Comparison of ENCODE assay signal across 20 cellular contexts in genomic region chr5:169860585-169860984, GRCh38.
DNase-seq lines count a peak whose midpoint lies in the region; ATAC-seq lines count a peak whose summit lies in the region.
"Had no signal": no experiment of that assay in that cellular context is flagged by ENCODE, and none has a peak within 500 bp of the region (broad histone marks: within the 10 kb centered on the region; RNA-seq: fewer than 3 reads in every experiment).

No MANE protein-coding gene starts in this region.

- no peak overlapping the region for H3K4me3 ChIP-seq in CD4-positive, CD25-positive, alpha-beta regulatory T cell (ENCODE audit: low read depth, low read length)
- H3K4me3 ChIP-seq: sigmoid colon, SJCRH30, uterus had no signal

- H3K4me1 ChIP-seq in CD4-positive, CD25-positive, alpha-beta regulatory T cell (ENCODE audit: control insufficient read depth, insufficient read depth, low read length, poor library complexity, severe bottlenecking), result no peaks in the 10 kb centered on the region
- H3K4me1 ChIP-seq: foreskin keratinocyte, sigmoid colon, SJCRH30, uterus had no signal

- no peaks in the 10 kb centered on the region for H3K9me3 Mint-ChIP-seq in CD4-positive, CD25-positive, alpha-beta regulatory T cell
- peaks cover 2% of the 10 kb centered on the region for H3K9me3 Mint-ChIP-seq in activated T-helper 2 cell treated with anti-CD3 and anti-CD28 coated beads, Interferon-gamma antibody, Interleukin-2, Interleukin-4, amounts not matched to agents 10 μg/mL and 5 μg/mL and 100 μg/mL, durations not matched to agents 14 hours and 24 hours and 36 hours
- H3K9me3 Mint-ChIP-seq: CD8-positive, alpha-beta T cell had no signal

- ATAC-seq in CD4-positive, CD25-positive, alpha-beta regulatory T cell (ENCODE audit: low read depth in 2 of 2), result no peak
- ATAC-seq in GM18861 (IDR thresholded peaks at IDR 0.05; ENCODE audit: unreplicated experiment) (peak; percentile 62), HG02870 (IDR thresholded peaks at IDR 0.05; ENCODE audit: unreplicated experiment) (peak; percentile 62)
- ATAC-seq: activated naive CD4-positive, alpha-beta T cell treated with anti-CD3 and anti-CD28 coated beads, Interleukin-2, amount 50 U/mL, for 72 hours; CD8-positive, alpha-beta T cell; foreskin keratinocyte; HCT116 had no signal

- H3K36me3 ChIP-seq in CD4-positive, CD25-positive, alpha-beta regulatory T cell (ENCODE audit: control insufficient read depth, insufficient read depth, low read length), result peaks cover 21% of the 10 kb centered on the region
- H3K36me3 ChIP-seq: sigmoid colon, SJCRH30, uterus had no signal

- no peak overlapping the region for H3K4me3 Mint-ChIP-seq in CD4-positive, CD25-positive, alpha-beta regulatory T cell
- H3K4me3 Mint-ChIP-seq in activated T-helper 2 cell treated with anti-CD3 and anti-CD28 coated beads, Interferon-gamma antibody, Interleukin-2, Interleukin-4, amounts not matched to agents 10 μg/mL and 5 μg/mL and 100 μg/mL, durations not matched to agents 14 hours and 24 hours and 36 hours (ENCODE audit: low read depth), result no peak overlapping the region
- H3K4me3 Mint-ChIP-seq: CD8-positive, alpha-beta T cell had no signal

- no peaks in the 10 kb centered on the region for H3K9me3 ChIP-seq in CD4-positive, CD25-positive, alpha-beta regulatory T cell (ENCODE audit: control insufficient read depth in 2 of 2, low read length in 2 of 2)
- H3K9me3 ChIP-seq: sigmoid colon, SJCRH30, uterus had no signal

- intact Hi-C loops in activated T-helper 2 cell treated with anti-CD3 and anti-CD28 coated beads, Interferon-gamma antibody, Interleukin-2, Interleukin-4, amounts not matched to agents 10 μg/mL and 5 μg/mL and 100 μg/mL, durations not matched to agents 14 hours and 24 hours and 36 hours (cut with micrococcal nuclease), result no loop called here

- peaks cover 43% of the 10 kb centered on the region for H3K36me3 Mint-ChIP-seq in CD4-positive, CD25-positive, alpha-beta regulatory T cell
- peaks cover 36% of the 10 kb centered on the region for H3K36me3 Mint-ChIP-seq in activated T-helper 2 cell treated with anti-CD3 and anti-CD28 coated beads, Interferon-gamma antibody, Interleukin-2, Interleukin-4, amounts not matched to agents 10 μg/mL and 5 μg/mL and 100 μg/mL, durations not matched to agents 14 hours and 24 hours and 36 hours (ENCODE audit: low read depth)

- DNase-seq in CD4-positive, CD25-positive, alpha-beta regulatory T cell, result no peak
- no peak for DNase-seq in activated T-helper 2 cell treated with anti-CD3 and anti-CD28 coated beads, Interferon-gamma antibody, Interleukin-2, Interleukin-4, amounts not matched to agents 10 μg/mL and 5 μg/mL and 100 μg/mL, durations not matched to agents 14 hours and 24 hours and 36 hours (ENCODE audit: low spot score)
- DNase-seq in NCI-H82 (lab: John Stamatoyannopoulos, UW) (no peak), putamen (ENCODE audit: low spot score) (no peak), SHP77 (lab: John Stamatoyannopoulos, UW) (no peak)
- DNase-seq in stimulated activated CD4-positive, alpha-beta T cell treated with anti-CD3 and anti-CD28 coated beads, Interleukin-12 subunit alpha, Interleukin-12 subunit beta, amount 100 ng/mL, for 4 hours, result no peak
- DNase-seq: activated CD4-positive, CD25-positive, alpha-beta regulatory T cell; activated CD8-positive, alpha-beta memory T cell treated with anti-CD3 and anti-CD28 coated beads, Interleukin-2, amount 50 U/mL, for 48 hours; CD8-positive, alpha-beta T cell; foreskin keratinocyte; NCI-H2029 treated with DMSO at 0.1 percent for 48 hours; NCI-H510A; sigmoid colon; SJCRH30; stimulated activated CD4-positive, alpha-beta T cell treated with anti-CD3 and anti-CD28 coated beads, Interleukin-2, amount 100 ng/mL, for 24 hours; uterus had no signal

- H3K27me3 Mint-ChIP-seq in CD4-positive, CD25-positive, alpha-beta regulatory T cell, result no peaks in the 10 kb centered on the region
- no peaks in the 10 kb centered on the region for H3K27me3 Mint-ChIP-seq in activated T-helper 2 cell treated with anti-CD3 and anti-CD28 coated beads, Interferon-gamma antibody, Interleukin-2, Interleukin-4, amounts not matched to agents 10 μg/mL and 5 μg/mL and 100 μg/mL, durations not matched to agents 14 hours and 24 hours and 36 hours (ENCODE audit: low read depth)

- peaks cover 32 to 52% (median 43%) of the 10 kb centered on the region in 4 donors for H3K4me1 Mint-ChIP-seq in CD4-positive, CD25-positive, alpha-beta regulatory T cell
- peaks cover 26% of the 10 kb centered on the region for H3K4me1 Mint-ChIP-seq in activated T-helper 2 cell treated with anti-CD3 and anti-CD28 coated beads, Interferon-gamma antibody, Interleukin-2, Interleukin-4, amounts not matched to agents 10 μg/mL and 5 μg/mL and 100 μg/mL, durations not matched to agents 14 hours and 24 hours and 36 hours (ENCODE audit: low read depth)

- H3K27me3 ChIP-seq in CD4-positive, CD25-positive, alpha-beta regulatory T cell (ENCODE audit: control insufficient read depth, insufficient read depth, low read length), result no peaks in the 10 kb centered on the region
- H3K27me3 ChIP-seq: foreskin keratinocyte, sigmoid colon, uterus had no signal

- peak overlapping the region in 2 of 3 donors; percentile 15 to 29 for H3K27ac Mint-ChIP-seq in CD4-positive, CD25-positive, alpha-beta regulatory T cell
- peak overlapping the region; percentile 9 for H3K27ac Mint-ChIP-seq in activated T-helper 2 cell treated with anti-CD3 and anti-CD28 coated beads, Interferon-gamma antibody, Interleukin-2, Interleukin-4, amounts not matched to agents 10 μg/mL and 5 μg/mL and 100 μg/mL, durations not matched to agents 14 hours and 24 hours and 36 hours
- H3K27ac Mint-ChIP-seq: CD8-positive, alpha-beta T cell had no signal

- no peak overlapping the region for H3K27ac ChIP-seq in CD4-positive, CD25-positive, alpha-beta regulatory T cell (ENCODE audit: insufficient read depth, low read length, poor library complexity, severe bottlenecking)
- H3K27ac ChIP-seq: foreskin keratinocyte, sigmoid colon, SJCRH30, uterus had no signal

Comparison
In these comparisons a context has a peak if more than half of its experiments do, and no peak if none do; other contexts are left out.
1. ATAC-seq: peak in GM18861 (single experiment) and HG02870 (single experiment); none in CD4-positive, CD25-positive, alpha-beta regulatory T cell (0 of 2).